8 cellular contexts compared by ENCODE assay signal in genomic region chr22:17706451-17706900, GRCh38.
DNase-seq lines count a peak whose midpoint lies in the region; ATAC-seq and TF ChIP-seq lines count a peak whose summit lies in the region.

No MANE protein-coding gene starts in this region.

- no peaks in the 10 kb centered on the region for H4K20me1 ChIP-seq in hepatocyte (ENCODE audit: insufficient read depth, poor library complexity, severe bottlenecking)

- ATAC-seq in GM18519 (IDR thresholded peaks at IDR 0.05; ENCODE audit: low FRiP score, unreplicated experiment), result peak; percentile 72
- ATAC-seq in HG03108 (IDR thresholded peaks at IDR 0.05; ENCODE audit: unreplicated experiment), result peak; percentile 82

- DNase-seq in 8988T (peak; percentile 32), RPMI7951 (ENCODE audit: low read depth) (peak; percentile 93), anterior cingulate cortex (lab: John Stamatoyannopoulos, UW) (peak in 38 of 58 donors; percentile 3 to 66 (median 17)), hepatocyte (ENCODE audit: low spot score) (peak; percentile 77), sigmoid colon (peak; percentile 75), NCI-H524 treated with DMSO at 0.1 percent for 48 hours (lab: John Stamatoyannopoulos, UW) (no peak)

- WGBS in hepatocyte (ENCODE audit: low lambda C conversion rate, missing lambda C conversion rate), result 20% methylated on average over 5 of the region's 5 CpGs
- WGBS in sigmoid colon, 2 donors, result 4 to 11% methylated on average over 5 of the region's 5 CpGs

- TF ChIP-seq EP300 in sigmoid colon (IDR thresholded peaks at IDR 0.05), result peak in 1 of 4 donors; percentile 23

- TF ChIP-seq CTCF in hepatocyte (IDR thresholded peaks at IDR 0.05; ENCODE audit: poor library complexity), result no peak
- no peak for TF ChIP-seq CTCF in sigmoid colon (IDR thresholded peaks at IDR 0.05)

- H3K4me1 ChIP-seq in hepatocyte (ENCODE audit: insufficient read depth) (peaks cover 3% of the 10 kb centered on the region), sigmoid colon (peaks cover 0 to 28% (median 23%) of the 10 kb centered on the region in 4 donors)

- intact Hi-C loops in sigmoid colon (cut with DNase I), result loop anchor here (5.0 to 10.0 kb wide), 3 partner anchors 69 to 368 kb away; partner anchors contain the start of genes BCL2L13 and PEX26

- H3K27ac ChIP-seq in hepatocyte (peak overlapping the region; percentile 79), sigmoid colon (peak overlapping the region; percentile 76 to 84 (median 80))

- no peak overlapping the region for H2AFZ ChIP-seq in hepatocyte

- H3K36me3 ChIP-seq in hepatocyte (replicated peaks; ENCODE audit: insufficient read depth, low read depth) (no peaks in the 10 kb centered on the region), sigmoid colon (peaks cover 0 to 20% (median 0%) of the 10 kb centered on the region in 4 donors)

- no peaks in the 10 kb centered on the region for H3K27me3 ChIP-seq in hepatocyte
- no peaks in the 10 kb centered on the region for H3K27me3 ChIP-seq in sigmoid colon

- H3K4me3 ChIP-seq in hepatocyte (no peak overlapping the region), sigmoid colon (peak overlapping the region; percentile 24 to 47 (median 34))

- no peaks in the 10 kb centered on the region for H3K9me3 ChIP-seq in hepatocyte (ENCODE audit: low read depth)
- no peaks in the 10 kb centered on the region for H3K9me3 ChIP-seq in sigmoid colon

- peak in 1 of 2 donors; percentile 47 for TF ChIP-seq POLR2A in sigmoid colon (IDR thresholded peaks at IDR 0.05)

- peak overlapping the region; percentile 60 for H3K4me2 ChIP-seq in hepatocyte

- H3K9me2 ChIP-seq in hepatocyte (replicated peaks; ENCODE audit: insufficient read depth), result no peaks in the 10 kb centered on the region

- H3K79me2 ChIP-seq in hepatocyte, result peaks cover 5% of the 10 kb centered on the region
